Comparison of ENCODE assay signal across 1 cellular context in the genomic region with DNA sequence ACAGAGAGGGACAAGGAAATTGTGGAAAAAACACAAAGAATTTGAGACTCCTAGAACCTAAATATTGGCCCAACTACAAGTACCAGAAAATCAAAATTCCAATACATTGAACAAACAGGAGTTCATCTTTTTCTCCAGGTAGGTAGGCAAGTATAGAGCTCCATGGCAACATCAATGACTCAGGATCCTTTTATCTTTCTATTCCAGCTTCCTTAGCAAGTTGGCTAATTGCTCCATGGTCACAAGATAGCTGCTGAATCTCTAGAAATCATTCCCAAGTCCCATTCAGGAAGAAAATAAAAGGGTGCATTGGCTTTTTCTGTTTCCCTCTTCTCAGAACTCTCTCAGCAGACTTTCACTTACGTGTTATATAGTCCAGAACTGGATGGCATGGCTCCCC.
A peak's percentile ranks its signal among the peaks of the same experiment; 100 is the strongest.
TF ChIP-seq lines count a peak whose summit lies in the region.

No MANE protein-coding gene starts in this region.

TF ChIP-seq in K562, 482 proteins besides CTCF, POLR2A, EP300 and RAD21 (continued from another document):
- TF ChIP-seq, protein P1, sequence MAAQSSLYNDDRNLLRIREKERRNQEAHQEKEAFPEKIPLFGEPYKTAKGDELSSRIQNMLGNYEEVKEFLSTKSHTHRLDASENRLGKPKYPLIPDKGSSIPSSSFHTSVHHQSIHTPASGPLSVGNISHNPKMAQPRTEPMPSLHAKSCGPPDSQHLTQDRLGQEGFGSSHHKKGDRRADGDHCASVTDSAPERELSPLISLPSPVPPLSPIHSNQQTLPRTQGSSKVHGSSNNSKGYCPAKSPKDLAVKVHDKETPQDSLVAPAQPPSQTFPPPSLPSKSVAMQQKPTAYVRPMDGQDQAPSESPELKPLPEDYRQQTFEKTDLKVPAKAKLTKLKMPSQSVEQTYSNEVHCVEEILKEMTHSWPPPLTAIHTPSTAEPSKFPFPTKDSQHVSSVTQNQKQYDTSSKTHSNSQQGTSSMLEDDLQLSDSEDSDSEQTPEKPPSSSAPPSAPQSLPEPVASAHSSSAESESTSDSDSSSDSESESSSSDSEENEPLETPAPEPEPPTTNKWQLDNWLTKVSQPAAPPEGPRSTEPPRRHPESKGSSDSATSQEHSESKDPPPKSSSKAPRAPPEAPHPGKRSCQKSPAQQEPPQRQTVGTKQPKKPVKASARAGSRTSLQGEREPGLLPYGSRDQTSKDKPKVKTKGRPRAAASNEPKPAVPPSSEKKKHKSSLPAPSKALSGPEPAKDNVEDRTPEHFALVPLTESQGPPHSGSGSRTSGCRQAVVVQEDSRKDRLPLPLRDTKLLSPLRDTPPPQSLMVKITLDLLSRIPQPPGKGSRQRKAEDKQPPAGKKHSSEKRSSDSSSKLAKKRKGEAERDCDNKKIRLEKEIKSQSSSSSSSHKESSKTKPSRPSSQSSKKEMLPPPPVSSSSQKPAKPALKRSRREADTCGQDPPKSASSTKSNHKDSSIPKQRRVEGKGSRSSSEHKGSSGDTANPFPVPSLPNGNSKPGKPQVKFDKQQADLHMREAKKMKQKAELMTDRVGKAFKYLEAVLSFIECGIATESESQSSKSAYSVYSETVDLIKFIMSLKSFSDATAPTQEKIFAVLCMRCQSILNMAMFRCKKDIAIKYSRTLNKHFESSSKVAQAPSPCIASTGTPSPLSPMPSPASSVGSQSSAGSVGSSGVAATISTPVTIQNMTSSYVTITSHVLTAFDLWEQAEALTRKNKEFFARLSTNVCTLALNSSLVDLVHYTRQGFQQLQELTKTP (IDR thresholded peaks at IDR 0.05; ENCODE audit: low read depth in 1 of 2, partially characterized antibody in 2 of 2): no peak
- TF ChIP-seq PCBP2 (IDR thresholded peaks at IDR 0.05; ENCODE audit: low read depth, low read length, poor library complexity, severe bottlenecking): no peak
- TF ChIP-seq, protein P2, sequence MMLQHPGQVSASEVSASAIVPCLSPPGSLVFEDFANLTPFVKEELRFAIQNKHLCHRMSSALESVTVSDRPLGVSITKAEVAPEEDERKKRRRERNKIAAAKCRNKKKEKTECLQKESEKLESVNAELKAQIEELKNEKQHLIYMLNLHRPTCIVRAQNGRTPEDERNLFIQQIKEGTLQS (IDR thresholded peaks at IDR 0.05): peak; percentile 52; the same call in 1 of the 2 replicates
- TF ChIP-seq, protein P2 (CRISPR knock-in tag; conservative IDR thresholded peaks at IDR 0.05): no peak
TF ChIP-seq in K562: peak in this region for 30.
